24 cellular contexts compared by ENCODE assay signal in the genomic region with DNA sequence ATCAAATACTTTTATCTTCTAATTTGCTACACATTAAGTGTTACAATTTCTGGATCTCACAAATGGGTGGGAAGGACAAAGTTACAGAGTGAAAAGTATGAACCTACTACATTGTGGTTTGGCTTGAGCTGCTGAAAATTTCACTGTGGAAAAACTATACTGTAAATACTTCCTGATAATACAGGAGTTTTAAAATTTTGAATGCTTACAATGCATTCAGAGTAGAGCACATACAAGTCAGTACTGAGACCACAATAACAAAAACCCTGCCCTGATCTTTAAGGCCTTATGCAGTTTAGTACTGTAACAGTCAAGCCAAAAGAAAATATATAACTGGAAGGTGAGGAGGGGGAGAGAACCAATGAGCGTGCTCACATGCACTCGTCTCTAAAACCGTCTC. TPM values are rescaled to one million over a fixed set of nuclear protein-coding genes. Genes with fewer than 3 reads are reported as not detected.
DNase-seq lines count a peak whose midpoint lies in the region; ATAC-seq and TF ChIP-seq lines count a peak whose summit lies in the region.
"Had no signal": no experiment of that assay in that cellular context is flagged by ENCODE, and none has a peak within 500 bp of the region (broad histone marks: within the 10 kb centered on the region; RNA-seq: fewer than 3 reads in every experiment).

No MANE protein-coding gene starts in this region.

- H3K27ac ChIP-seq in GM23338 (ENCODE audit: low read depth): peak overlapping the region; percentile 21
- H3K27ac ChIP-seq in VCaP: peak overlapping the region; percentile 75
- H3K27ac ChIP-seq: lower lobe of right lung, thoracic aorta had no signal

- no peak overlapping the region for H3K4me3 ChIP-seq in GM23338
- H3K4me3 ChIP-seq: cardiac muscle cell, GM12878, lower lobe of right lung, thoracic aorta had no signal

- H3K4me3 Mint-ChIP-seq in GM23338: no peak overlapping the region
- H3K4me3 Mint-ChIP-seq in progenitor cell of endocrine pancreas (ENCODE audit: low read depth): no peak overlapping the region
- H3K4me3 Mint-ChIP-seq: activated CD4-positive, alpha-beta memory T cell treated with anti-CD3 and anti-CD28 coated beads for 36 hours; stimulated activated memory B cell treated with anti-CD40 and anti-IgM and Interleukin-4, amounts not matched to agents 10 μg/mL and 1 μg/mL and 100 μg/mL, for 72 hours; T-helper 2 cell treated with Interferon-gamma antibody and Interleukin-4, amounts not matched to agents 5 μg/mL and 100 μg/mL, for 36 hours had no signal

- H3K27ac Mint-ChIP-seq in GM23338 (peak overlapping the region; percentile 79), progenitor cell of endocrine pancreas (peak overlapping the region; percentile 27)
- H3K27ac Mint-ChIP-seq: activated CD4-positive, alpha-beta memory T cell treated with anti-CD3 and anti-CD28 coated beads for 36 hours; stimulated activated memory B cell treated with anti-CD40 and anti-IgM and Interleukin-4, amounts not matched to agents 10 μg/mL and 1 μg/mL and 100 μg/mL, for 72 hours; T-helper 2 cell treated with Interferon-gamma antibody and Interleukin-4, amounts not matched to agents 5 μg/mL and 100 μg/mL, for 36 hours had no signal

- no peak for ATAC-seq in GM23338
- ATAC-seq in GM21447 (IDR thresholded peaks at IDR 0.05; ENCODE audit: unreplicated experiment): no peak
- no peak for ATAC-seq in HG02840 (IDR thresholded peaks at IDR 0.05; ENCODE audit: low FRiP score, unreplicated experiment)
- ATAC-seq in GM21825 (IDR thresholded peaks at IDR 0.05; ENCODE audit: unreplicated experiment): no peak
- ATAC-seq: GM12878; HCT116; lower lobe of right lung; stimulated activated memory B cell treated with anti-CD40 and anti-IgM and Interleukin-4, amounts not matched to agents 10 μg/mL and 1 μg/mL and 100 μg/mL, for 72 hours had no signal

- H3K9me3 Mint-ChIP-seq in GM23338 (no peaks in the 10 kb centered on the region), progenitor cell of endocrine pancreas (ENCODE audit: low read depth) (no peaks in the 10 kb centered on the region)
- H3K9me3 Mint-ChIP-seq: activated CD4-positive, alpha-beta memory T cell treated with anti-CD3 and anti-CD28 coated beads for 36 hours; stimulated activated memory B cell treated with anti-CD40 and anti-IgM and Interleukin-4, amounts not matched to agents 10 μg/mL and 1 μg/mL and 100 μg/mL, for 72 hours; T-helper 2 cell treated with Interferon-gamma antibody and Interleukin-4, amounts not matched to agents 5 μg/mL and 100 μg/mL, for 36 hours had no signal

- no peaks in the 10 kb centered on the region for H3K79me2 ChIP-seq in GM23338 (replicated peaks; ENCODE audit: insufficient read depth)

- H4K20me1 ChIP-seq in GM23338 (replicated peaks; ENCODE audit: insufficient read depth): no peaks in the 10 kb centered on the region

- no peaks in the 10 kb centered on the region for H3K27me3 ChIP-seq in GM23338 (ENCODE audit: insufficient read depth)
- H3K27me3 ChIP-seq: cardiac muscle cell had no signal

- H3K36me3 Mint-ChIP-seq in GM23338 (ENCODE audit: low read depth): peaks cover 5% of the 10 kb centered on the region; the same call in 1 of the 3 replicates
- H3K36me3 Mint-ChIP-seq in progenitor cell of endocrine pancreas (ENCODE audit: insufficient read depth): peaks cover 6% of the 10 kb centered on the region
- H3K36me3 Mint-ChIP-seq: activated CD4-positive, alpha-beta memory T cell treated with anti-CD3 and anti-CD28 coated beads for 36 hours had no signal

- peaks cover 35% of the 10 kb centered on the region for H3K4me1 ChIP-seq in GM23338 (ENCODE audit: insufficient read depth)

- no peaks in the 10 kb centered on the region for H3F3A ChIP-seq in GM23338 (replicated peaks; ENCODE audit: low read depth)

- H3K4me2 ChIP-seq in GM23338: peak overlapping the region; percentile 1; the same call in 1 of the 2 replicates

- H3K4me1 Mint-ChIP-seq in GM23338 (peaks cover 34% of the 10 kb centered on the region), progenitor cell of endocrine pancreas (ENCODE audit: low read depth) (peaks cover 1% of the 10 kb centered on the region)

- no peaks in the 10 kb centered on the region for H3K36me3 ChIP-seq in GM23338 (ENCODE audit: insufficient read depth)
- H3K36me3 ChIP-seq: cardiac muscle cell, thoracic aorta had no signal

- DNase-seq in GM23338 (ENCODE audit: low spot score) (no peak), fibroblast of peridontal ligament (ENCODE audit: extremely low read depth) (peak; percentile 60), progenitor cell of endocrine pancreas (ENCODE audit: low spot score, unreplicated experiment) (no peak)
- DNase-seq: activated CD4-positive, alpha-beta memory T cell treated with anti-CD3 and anti-CD28 coated beads for 36 hours; activated gamma-delta T cell; amygdala; C1 segment of cervical spinal cord; KBM-7; kidney glomerular epithelial cell; lower lobe of right lung; NCI-H2107; NCI-H446; occipital lobe; stimulated activated CD4-positive, alpha-beta T cell treated with anti-CD3 and anti-CD28 coated beads, Interleukin-2, amount 100 ng/mL, for 48 hours had no signal

- no peak overlapping the region for H2AFZ ChIP-seq in GM23338

- H3K27me3 Mint-ChIP-seq in GM23338 (ENCODE audit: insufficient read depth, low read depth, poor library complexity) (no peaks in the 10 kb centered on the region), progenitor cell of endocrine pancreas (no peaks in the 10 kb centered on the region)
- H3K27me3 Mint-ChIP-seq: activated CD4-positive, alpha-beta memory T cell treated with anti-CD3 and anti-CD28 coated beads for 36 hours; stimulated activated memory B cell treated with anti-CD40 and anti-IgM and Interleukin-4, amounts not matched to agents 10 μg/mL and 1 μg/mL and 100 μg/mL, for 72 hours had no signal

- H3K9me2 ChIP-seq in GM23338 (ENCODE audit: insufficient read depth): no peaks in the 10 kb centered on the region

- TF ChIP-seq CTCF in GM23338 (conservative IDR thresholded peaks at IDR 0.05; ENCODE audit: low read depth in 2 of 2): no peak
- TF ChIP-seq CTCF in VCaP (conservative IDR thresholded peaks at IDR 0.05): no peak
- no peak for TF ChIP-seq CTCF in progenitor cell of endocrine pancreas (IDR thresholded peaks at IDR 0.05; ENCODE audit: unreplicated experiment)

TF ChIP-seq in GM23338, 12 proteins besides CTCF, POLR2A, EP300 and RAD21 (continues in another document):
- TF ChIP-seq JUNB (IDR thresholded peaks at IDR 0.05; ENCODE audit: unreplicated experiment) (no peak), EZH2phosphoT487 (IDR thresholded peaks at IDR 0.05; ENCODE audit: unreplicated experiment) (no peak), STAT1 (IDR thresholded peaks at IDR 0.05; ENCODE audit: unreplicated experiment) (no peak), ZNF331 (CRISPR knock-in tag; IDR thresholded peaks at IDR 0.05; ENCODE audit: low read depth) (no peak), CREB1 (CRISPR knock-in tag; IDR thresholded peaks at IDR 0.05; ENCODE audit: low read depth) (no peak), EZH2 (IDR thresholded peaks at IDR 0.05; ENCODE audit: low read depth, unreplicated experiment) (no peak), NANOG (IDR thresholded peaks at IDR 0.05; ENCODE audit: borderline replicate concordance) (no peak), ZNF114 (CRISPR knock-in tag; IDR thresholded peaks at IDR 0.05) (no peak), POLR2AphosphoS5 (IDR thresholded peaks at IDR 0.05; ENCODE audit: low read depth) (no peak)
- TF ChIP-seq, protein P1, sequence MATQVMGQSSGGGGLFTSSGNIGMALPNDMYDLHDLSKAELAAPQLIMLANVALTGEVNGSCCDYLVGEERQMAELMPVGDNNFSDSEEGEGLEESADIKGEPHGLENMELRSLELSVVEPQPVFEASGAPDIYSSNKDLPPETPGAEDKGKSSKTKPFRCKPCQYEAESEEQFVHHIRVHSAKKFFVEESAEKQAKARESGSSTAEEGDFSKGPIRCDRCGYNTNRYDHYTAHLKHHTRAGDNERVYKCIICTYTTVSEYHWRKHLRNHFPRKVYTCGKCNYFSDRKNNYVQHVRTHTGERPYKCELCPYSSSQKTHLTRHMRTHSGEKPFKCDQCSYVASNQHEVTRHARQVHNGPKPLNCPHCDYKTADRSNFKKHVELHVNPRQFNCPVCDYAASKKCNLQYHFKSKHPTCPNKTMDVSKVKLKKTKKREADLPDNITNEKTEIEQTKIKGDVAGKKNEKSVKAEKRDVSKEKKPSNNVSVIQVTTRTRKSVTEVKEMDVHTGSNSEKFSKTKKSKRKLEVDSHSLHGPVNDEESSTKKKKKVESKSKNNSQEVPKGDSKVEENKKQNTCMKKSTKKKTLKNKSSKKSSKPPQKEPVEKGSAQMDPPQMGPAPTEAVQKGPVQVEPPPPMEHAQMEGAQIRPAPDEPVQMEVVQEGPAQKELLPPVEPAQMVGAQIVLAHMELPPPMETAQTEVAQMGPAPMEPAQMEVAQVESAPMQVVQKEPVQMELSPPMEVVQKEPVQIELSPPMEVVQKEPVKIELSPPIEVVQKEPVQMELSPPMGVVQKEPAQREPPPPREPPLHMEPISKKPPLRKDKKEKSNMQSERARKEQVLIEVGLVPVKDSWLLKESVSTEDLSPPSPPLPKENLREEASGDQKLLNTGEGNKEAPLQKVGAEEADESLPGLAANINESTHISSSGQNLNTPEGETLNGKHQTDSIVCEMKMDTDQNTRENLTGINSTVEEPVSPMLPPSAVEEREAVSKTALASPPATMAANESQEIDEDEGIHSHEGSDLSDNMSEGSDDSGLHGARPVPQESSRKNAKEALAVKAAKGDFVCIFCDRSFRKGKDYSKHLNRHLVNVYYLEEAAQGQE (IDR thresholded peaks at IDR 0.05; ENCODE audit: unreplicated experiment): no peak
- TF ChIP-seq, protein P2, sequence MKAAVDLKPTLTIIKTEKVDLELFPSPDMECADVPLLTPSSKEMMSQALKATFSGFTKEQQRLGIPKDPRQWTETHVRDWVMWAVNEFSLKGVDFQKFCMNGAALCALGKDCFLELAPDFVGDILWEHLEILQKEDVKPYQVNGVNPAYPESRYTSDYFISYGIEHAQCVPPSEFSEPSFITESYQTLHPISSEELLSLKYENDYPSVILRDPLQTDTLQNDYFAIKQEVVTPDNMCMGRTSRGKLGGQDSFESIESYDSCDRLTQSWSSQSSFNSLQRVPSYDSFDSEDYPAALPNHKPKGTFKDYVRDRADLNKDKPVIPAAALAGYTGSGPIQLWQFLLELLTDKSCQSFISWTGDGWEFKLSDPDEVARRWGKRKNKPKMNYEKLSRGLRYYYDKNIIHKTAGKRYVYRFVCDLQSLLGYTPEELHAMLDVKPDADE (IDR thresholded peaks at IDR 0.05): no peak

RNA-seq across cellular contexts. Expression of a gene that starts 58.2 kb away (rescaled TPM):
- total RNA-seq in GM23338 (2014; rRNA removed; shearing (Covaris generic)): 13.2 and 13.9 TPM in 2 replicates
- polyA plus RNA-seq in GM23338 (2016; fragmentation: Nextera tagmentation; extraction: Ambion mirVana): 16.3 and 16.6 TPM in 2 replicates
- total RNA-seq in progenitor cell of endocrine pancreas: 47.5 and 51.7 TPM in 2 replicates
